ENCODE assay signal across 17 cellular contexts in the genomic region with DNA sequence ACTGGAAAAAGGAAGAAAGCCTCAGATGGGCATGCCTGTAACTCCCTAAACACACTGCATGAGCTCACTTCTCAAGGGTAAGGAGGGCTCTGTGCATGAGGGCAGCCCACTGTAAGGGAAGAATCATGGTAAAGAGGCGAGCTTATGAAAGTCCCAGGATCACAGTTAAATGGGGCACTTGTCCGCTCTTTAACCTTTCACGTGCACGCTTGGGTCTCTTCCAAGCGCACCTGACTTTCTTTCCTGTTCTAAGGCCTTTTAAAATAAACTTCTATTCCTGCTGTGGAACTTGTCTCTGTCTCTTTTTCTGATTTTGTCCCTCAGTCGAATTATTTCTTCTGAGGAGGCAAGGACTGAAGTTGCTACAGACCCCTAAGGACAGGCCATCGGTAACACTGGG.
A peak's percentile ranks its signal among the peaks of the same experiment; 100 is the strongest.
DNase-seq lines count a peak whose midpoint lies in the region; ATAC-seq, FAIRE-seq and TF ChIP-seq lines count a peak whose summit lies in the region.
"Had no signal": no experiment of that assay in that cellular context is flagged by ENCODE, and none has a peak within 500 bp of the region (broad histone marks: within the 10 kb centered on the region; RNA-seq: fewer than 3 reads in every experiment).

No MANE protein-coding gene starts in this region.

- H3K4me3 ChIP-seq in kidney (ENCODE audit: low read length in 2 of 2) = peak overlapping the region; percentile 5 to 48
- no peak overlapping the region for H3K4me3 ChIP-seq in lower lobe of right lung
- peak overlapping the region; percentile 1 for H3K4me3 ChIP-seq in upper lobe of right lung
- H3K4me3 ChIP-seq: BLaER1 treated with 17β-estradiol and CSF1 and Interleukin-3, amounts not matched to agents 10 nM and 100 nM; GM12878 had no signal

- FAIRE-seq in kidney (lab: Jason Lieb, UNC) = no peak
- FAIRE-seq: GM12878, H1, HepG2 had no signal

- DNase-seq in kidney (no peak), lower lobe of right lung (peak; percentile 28), upper lobe of right lung (peak; percentile 42), anterior cingulate cortex (lab: John Stamatoyannopoulos, UW) (no peak)
- no peak for DNase-seq in stimulated activated CD4-positive, alpha-beta T cell treated with anti-CD3 and anti-CD28 coated beads, Interleukin-4, amount 100 ng/mL, for 24 hours
- DNase-seq in activated CD4-positive, alpha-beta T cell treated with anti-CD3 and anti-CD28 coated beads for 1 hour = no peak
- DNase-seq: 8988T; Calu3; CD8-positive, alpha-beta T cell; DND-41; EL; H9 had no signal

- intact Hi-C loops in kidney (cut with DNase I) (no loop called here), lower lobe of right lung (cut with DNase I) (no loop called here), upper lobe of right lung (cut with DNase I) (no loop called here)

- H3K9ac ChIP-seq in kidney (ENCODE audit: low read length in 2 of 2) = peak overlapping the region in 1 of 2 donors; percentile 34
- H3K9ac ChIP-seq: BLaER1 treated with 17β-estradiol and CSF1 and Interleukin-3, amounts not matched to agents 10 nM and 100 nM had no signal

- no peaks in the 10 kb centered on the region for H3K4me1 ChIP-seq in kidney (ENCODE audit: control insufficient read depth in 1 of 2, insufficient read depth in 1 of 2, low read depth in 1 of 2, low read length in 2 of 2)
- no peaks in the 10 kb centered on the region for H3K4me1 ChIP-seq in lower lobe of right lung
- no peaks in the 10 kb centered on the region for H3K4me1 ChIP-seq in upper lobe of right lung
- H3K4me1 ChIP-seq: BLaER1 treated with 17β-estradiol and CSF1 and Interleukin-3, amounts not matched to agents 10 nM and 100 nM had no signal

- ATAC-seq in lower lobe of right lung (no peak), upper lobe of right lung (no peak)
- ATAC-seq: CD8-positive, alpha-beta T cell; GM12878; HepG2 had no signal

- peak overlapping the region; percentile 38 for H3K27ac ChIP-seq in 22Rv1
- H3K27ac ChIP-seq in kidney (ENCODE audit: low read depth in 2 of 2, low read length in 2 of 2) = peak overlapping the region; percentile 0 to 43
- no peak overlapping the region for H3K27ac ChIP-seq in lower lobe of right lung
- H3K27ac ChIP-seq in upper lobe of right lung = no peak overlapping the region
- H3K27ac ChIP-seq: BLaER1 treated with 17β-estradiol and CSF1 and Interleukin-3, amounts not matched to agents 10 nM and 100 nM had no signal

- H3K27me3 ChIP-seq in lower lobe of right lung (ENCODE audit: low read depth) (no peaks in the 10 kb centered on the region), upper lobe of right lung (no peaks in the 10 kb centered on the region)

- TF ChIP-seq CTCF in 22Rv1 (IDR thresholded peaks at IDR 0.05) = no peak
- no peak for TF ChIP-seq CTCF in kidney (IDR thresholded peaks at IDR 0.05; ENCODE audit: borderline replicate concordance, extremely low read depth, insufficient read depth)
- TF ChIP-seq CTCF in lower lobe of right lung (IDR thresholded peaks at IDR 0.05) = no peak
- TF ChIP-seq CTCF in upper lobe of right lung (IDR thresholded peaks at IDR 0.05) = no peak

- H3K36me3 ChIP-seq in kidney (ENCODE audit: control insufficient read depth in 1 of 2, insufficient read depth in 2 of 2, low read length in 2 of 2) (no peaks in the 10 kb centered on the region), lower lobe of right lung (no peaks in the 10 kb centered on the region), upper lobe of right lung (no peaks in the 10 kb centered on the region)
- H3K36me3 ChIP-seq: BLaER1 treated with 17β-estradiol and CSF1 and Interleukin-3, amounts not matched to agents 10 nM and 100 nM had no signal

- H3K9me3 ChIP-seq in kidney (ENCODE audit: control insufficient read depth in 1 of 2, low read length in 2 of 2) (no peaks in the 10 kb centered on the region), lower lobe of right lung (no peaks in the 10 kb centered on the region), upper lobe of right lung (no peaks in the 10 kb centered on the region)

Comparison
In these comparisons a context has a peak if more than half of its experiments do, and no peak if none do; other contexts are left out.
1. H3K27ac ChIP-seq: peak in 22Rv1 (single experiment) and kidney (2 of 2); none in lower lobe of right lung (single experiment) and upper lobe of right lung (single experiment).
2. DNase-seq: peak in lower lobe of right lung (single experiment) and upper lobe of right lung (single experiment); none in kidney (single experiment), stimulated activated CD4-positive, alpha-beta T cell treated with anti-CD3 and anti-CD28 coated beads, Interleukin-4, amount 100 ng/mL, for 24 hours (single experiment), anterior cingulate cortex (0 of 58) and activated CD4-positive, alpha-beta T cell treated with anti-CD3 and anti-CD28 coated beads for 1 hour (single experiment).